In the genomic region with DNA sequence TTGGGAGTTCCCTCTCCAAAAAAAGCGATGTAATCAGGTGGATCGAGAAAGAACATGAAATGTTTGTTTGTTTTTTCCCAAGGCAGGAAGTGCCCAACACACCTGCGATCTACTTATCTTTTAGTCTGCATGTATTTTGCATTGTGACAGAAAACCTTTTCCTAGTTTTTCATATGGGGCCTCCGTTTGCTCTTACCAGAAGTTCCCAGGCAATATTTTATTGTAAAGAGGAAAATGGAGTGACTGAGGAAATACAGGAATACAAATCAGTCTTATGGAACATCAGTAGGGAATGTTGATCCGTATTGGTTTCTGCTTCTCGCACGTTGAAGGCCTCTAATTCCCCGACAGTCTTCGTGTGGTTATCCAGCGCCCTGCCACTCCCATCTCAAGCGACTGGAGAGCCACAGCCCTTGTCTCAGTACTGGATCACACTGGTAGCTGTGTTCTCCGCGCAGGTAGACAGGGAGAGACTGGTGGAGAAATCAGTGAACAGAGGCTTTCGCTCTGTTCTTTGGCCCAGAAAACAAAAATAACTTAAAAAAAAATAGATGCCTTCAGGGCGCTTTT, we compare ENCODE assay signal across 13 cellular contexts.
DNase-seq lines count a peak whose midpoint lies in the region; TF ChIP-seq lines count a peak whose summit lies in the region.
"Had no signal": no experiment of that assay in that cellular context is flagged by ENCODE, and none has a peak within 500 bp of the region (broad histone marks: within the 10 kb centered on the region; RNA-seq: fewer than 3 reads in every experiment).

No MANE protein-coding gene starts in this region.

- H3K9ac ChIP-seq in iPS-18a (ENCODE audit: low read length): no peak overlapping the region

- H3K9me3 ChIP-seq in BE2C: no peaks in the 10 kb centered on the region
- H3K9me3 ChIP-seq in HEK293 (ENCODE audit: control insufficient read depth, insufficient read depth, low read depth, low read length): no peaks in the 10 kb centered on the region
- no peaks in the 10 kb centered on the region for H3K9me3 ChIP-seq in iPS-18a (ENCODE audit: control insufficient read depth, low read depth, low read length)
- no peaks in the 10 kb centered on the region for H3K9me3 ChIP-seq in esophagus squamous epithelium
- H3K9me3 ChIP-seq in stomach: peaks cover 0 to 15% (median 8%) of the 10 kb centered on the region in 4 donors
- H3K9me3 ChIP-seq: left ventricle myocardium inferior, Peyer's patch had no signal

- H3K4me1 ChIP-seq in BE2C (0 out of 2 replicates have a peak, but pooled peaks cover 4% of the 10 kb centered on the region), HEK293 (ENCODE audit: control insufficient read depth, insufficient read depth, low read length) (no peaks in the 10 kb centered on the region), iPS-18a (ENCODE audit: control insufficient read depth, low read depth, low read length) (peaks cover 41% of the 10 kb centered on the region), esophagus squamous epithelium (peaks cover 0 to 12% (median 0%) of the 10 kb centered on the region in 3 donors), stomach (peaks cover 0 to 5% (median 2%) of the 10 kb centered on the region in 4 donors)
- H3K4me1 ChIP-seq: Peyer's patch had no signal

- no peaks in the 10 kb centered on the region for H3K36me3 ChIP-seq in BE2C
- no peaks in the 10 kb centered on the region for H3K36me3 ChIP-seq in HEK293 (ENCODE audit: control insufficient read depth in 2 of 2, insufficient read depth in 1 of 2, low read length in 2 of 2)
- H3K36me3 ChIP-seq in iPS-18a (ENCODE audit: control insufficient read depth, low read depth, low read length): no peaks in the 10 kb centered on the region
- H3K36me3 ChIP-seq in esophagus squamous epithelium: no peaks in the 10 kb centered on the region
- no peaks in the 10 kb centered on the region for H3K36me3 ChIP-seq in stomach
- H3K36me3 ChIP-seq: left ventricle myocardium inferior, Peyer's patch had no signal

- 6 to 13% methylated on average over 12 to 14 of the region's 15 CpGs for WGBS in esophagus squamous epithelium, 2 donors
- WGBS in stomach, 5 donors: 6 to 14% (median 8%) methylated on average over 15 of the region's 15 CpGs

- TF ChIP-seq POLR2A in esophagus squamous epithelium (IDR thresholded peaks at IDR 0.05): no peak
- TF ChIP-seq POLR2A in stomach (IDR thresholded peaks at IDR 0.05): no peak

- H3K27me3 ChIP-seq in BE2C (peaks cover 24% of the 10 kb centered on the region), iPS-18a (ENCODE audit: control insufficient read depth, insufficient read depth, low read length) (peaks cover 91% of the 10 kb centered on the region), esophagus squamous epithelium (peaks cover 16 to 98% (median 43%) of the 10 kb centered on the region in 4 donors), stomach (peaks cover 23 to 98% (median 71%) of the 10 kb centered on the region in 3 donors)

- CTCF ChIA-PET in HEK293 (lab: Yijun Ruan, JAX): interaction anchor here (0.6 to 1.7 kb wide), 2 partner anchors 21 to 135 kb away, joined by 3 to 9 read pairs; no protein-coding TSS in a partner anchor

- POLR2A ChIA-PET in HEK293 (lab: Yijun Ruan, JAX): interaction anchor here (0.7 to 1.0 kb wide), 2 partner anchors 22 to 74 kb away, joined by 3 to 5 read pairs; no protein-coding TSS in a partner anchor

- in situ Hi-C loops in astrocyte of the cerebellum (cut with HindIII; ENCODE audit: low sequenced_read_pairs): no loop called here

- H3K4me3 ChIP-seq in BE2C (ENCODE audit: low read depth, low read length) (peak overlapping the region; percentile 51), HEK293 (ENCODE audit: low read depth, low read length) (no peak overlapping the region), astrocyte of the cerebellum (ENCODE audit: low read depth, low read length) (peak overlapping the region; percentile 15), iPS-18a (ENCODE audit: low read length) (peak overlapping the region; percentile 72), esophagus squamous epithelium (no peak overlapping the region), stomach (no peak overlapping the region)
- H3K4me3 ChIP-seq: left ventricle myocardium inferior, Peyer's patch had no signal

- no peak for TF ChIP-seq CTCF in BE2C (IDR thresholded peaks at IDR 0.05; ENCODE audit: low read depth, low read length)
- TF ChIP-seq CTCF in HEK293 (tag by site-specific recombination; IDR thresholded peaks at IDR 0.05): no peak
- TF ChIP-seq CTCF in astrocyte of the cerebellum (IDR thresholded peaks at IDR 0.05; ENCODE audit: low read depth, low read length, missing control alignments): no peak
- no peak for TF ChIP-seq CTCF in esophagus squamous epithelium (IDR thresholded peaks at IDR 0.05)
- no peak for TF ChIP-seq CTCF in stomach (IDR thresholded peaks at IDR 0.05)

- no peak for TF ChIP-seq EP300 in stomach (IDR thresholded peaks at IDR 0.05)

- intact Hi-C loops in esophagus squamous epithelium (cut with DNase I): no loop called here
- intact Hi-C loops in stomach (cut with DNase I; ENCODE audit: low total_unique reads): no loop called here

- no peak for DNase-seq in BE2C
- DNase-seq in astrocyte of the cerebellum (ENCODE audit: low read depth): no peak
- no peak for DNase-seq in esophagus squamous epithelium (lab: John Stamatoyannopoulos, UW)
- DNase-seq in NCI-H1048 (lab: John Stamatoyannopoulos, UW): no peak
- no peak for DNase-seq in DMS153 treated with DMSO at 0.1 percent for 48 hours (lab: John Stamatoyannopoulos, UW; ENCODE audit: unreplicated experiment)
- DNase-seq in stomach: no peak
- DNase-seq: left ventricle myocardium inferior; naive B cell; Peyer's patch; stimulated activated CD4-positive, alpha-beta T cell treated with anti-CD3 and anti-CD28 coated beads, Interleukin-4, amount 100 ng/mL, for 1 hour; T-helper 1 cell had no signal

- H3K27ac ChIP-seq in HEK293 (ENCODE audit: extremely low read depth, low read depth, low read length) (no peak overlapping the region), iPS-18a (ENCODE audit: low read length) (no peak overlapping the region), esophagus squamous epithelium (no peak overlapping the region), stomach (no peak overlapping the region)
- H3K27ac ChIP-seq: left ventricle myocardium inferior, Peyer's patch had no signal

TF ChIP-seq in HEK293, 187 proteins besides CTCF, POLR2A, EP300 and RAD21:
- no peak for TF ChIP-seq ZSCAN4 (tag by site-specific recombination; IDR thresholded peaks at IDR 0.05)
- TF ChIP-seq ZXDB (tag by site-specific recombination; IDR thresholded peaks at IDR 0.05): no peak
- TF ChIP-seq, protein P1, sequence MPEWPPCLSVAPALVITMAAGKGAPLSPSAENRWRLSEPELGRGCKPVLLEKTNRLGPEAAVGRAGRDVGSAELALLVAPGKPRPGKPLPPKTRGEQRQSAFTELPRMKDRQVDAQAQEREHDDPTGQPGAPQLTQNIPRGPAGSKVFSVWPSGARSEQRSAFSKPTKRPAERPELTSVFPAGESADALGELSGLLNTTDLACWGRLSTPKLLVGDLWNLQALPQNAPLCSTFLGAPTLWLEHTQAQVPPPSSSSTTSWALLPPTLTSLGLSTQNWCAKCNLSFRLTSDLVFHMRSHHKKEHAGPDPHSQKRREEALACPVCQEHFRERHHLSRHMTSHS (tag by site-specific recombination; IDR thresholded peaks at IDR 0.05): no peak
- no peak for TF ChIP-seq YY1 (tag by site-specific recombination; IDR thresholded peaks at IDR 0.05)
- TF ChIP-seq SP2 (tag by site-specific recombination; IDR thresholded peaks at IDR 0.05): no peak
- TF ChIP-seq WT1 (tag by site-specific recombination; IDR thresholded peaks at IDR 0.05): 0 out of 2 replicates have a peak, but pooled peaks have one; percentile 5
- no peak for TF ChIP-seq PRDM1 (tag by site-specific recombination; IDR thresholded peaks at IDR 0.05)
- TF ChIP-seq GLI4 (tag by site-specific recombination; IDR thresholded peaks at IDR 0.05): no peak

Comparison
In these comparisons a context has a peak if more than half of its experiments do, and no peak if none do; other contexts are left out.
1. H3K4me3 ChIP-seq: peak in BE2C (single experiment), astrocyte of the cerebellum (single experiment) and iPS-18a (single experiment); none in HEK293 (single experiment), esophagus squamous epithelium (0 of 4) and stomach (0 of 4).